Comparison of ENCODE assay signal across 20 cellular contexts in the genomic region with DNA sequence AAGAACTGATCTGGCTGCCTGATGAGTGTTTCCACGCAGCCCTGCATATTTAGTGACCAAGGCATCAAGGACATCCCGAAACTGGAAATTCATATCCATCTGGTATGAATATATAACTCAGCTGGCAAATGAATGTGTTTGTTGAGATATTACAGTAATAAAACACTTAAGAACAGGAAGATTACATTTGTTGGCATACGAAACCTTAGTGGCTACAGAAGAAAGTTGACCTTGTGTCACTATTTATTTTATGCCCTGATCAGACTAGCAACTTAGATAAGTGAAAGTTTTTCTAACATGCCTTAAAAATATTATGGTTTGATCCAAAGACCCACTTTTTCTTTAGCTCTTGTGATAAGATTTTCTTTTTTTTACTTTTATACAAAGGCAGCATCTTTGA. TPM values are rescaled to one million over a fixed set of nuclear protein-coding genes. Genes with fewer than 3 reads are reported as not detected.
DNase-seq lines count a peak whose midpoint lies in the region; ATAC-seq, FAIRE-seq and TF ChIP-seq lines count a peak whose summit lies in the region.
"Had no signal": no experiment of that assay in that cellular context is flagged by ENCODE, and none has a peak within 500 bp of the region (broad histone marks: within the 10 kb centered on the region; RNA-seq: fewer than 3 reads in every experiment).

No MANE protein-coding gene starts in this region.

- intact Hi-C loops in body of pancreas (cut with DNase I) (no loop called here), left colon (cut with DNase I, micrococcal nuclease) (no loop called here), ovary (cut with DNase I) (no loop called here)

- peaks cover 0 to 7% of the 10 kb centered on the region in 2 experiments; a peak in 1 of 3 replicates for H3K36me3 ChIP-seq in HEK293 (ENCODE audit: control insufficient read depth in 2 of 2, insufficient read depth in 1 of 2, low read length in 2 of 2)
- H3K36me3 ChIP-seq in body of pancreas (replicated peaks in 1 of 2; ENCODE audit: insufficient read depth in 1 of 2, low read depth in 2 of 2): no peaks in the 10 kb centered on the region
- peaks cover 0 to 4% of the 10 kb centered on the region in 2 donors for H3K36me3 ChIP-seq in small intestine (ENCODE audit: control insufficient read depth in 2 of 2, insufficient read depth in 2 of 2, low read length in 2 of 2)
- no peaks in the 10 kb centered on the region for H3K36me3 ChIP-seq in ovary

- H3K27ac ChIP-seq in HEK293 (ENCODE audit: extremely low read depth, low read depth, low read length): no peak overlapping the region
- H3K27ac ChIP-seq in body of pancreas: no peak overlapping the region
- no peak overlapping the region for H3K27ac ChIP-seq in small intestine (ENCODE audit: low read depth in 1 of 2, low read length in 1 of 2)
- H3K27ac ChIP-seq in ovary: no peak overlapping the region
- H3K27ac ChIP-seq: A549; BLaER1 treated with 17β-estradiol and CSF1 and Interleukin-3, amounts not matched to agents 10 nM and 100 nM had no signal

- ATAC-seq in body of pancreas (peak; percentile 45), left colon (peak; percentile 85)
- ATAC-seq: A549; CD8-positive, alpha-beta T cell; GM12878 had no signal

- no peak overlapping the region for H3K4me3 ChIP-seq in HEK293 (ENCODE audit: low read depth, low read length)
- H3K4me3 ChIP-seq in body of pancreas: no peak overlapping the region
- H3K4me3 ChIP-seq in small intestine (ENCODE audit: low read depth in 1 of 2, low read length in 2 of 2): no peak overlapping the region
- H3K4me3 ChIP-seq in ovary: no peak overlapping the region
- H3K4me3 ChIP-seq: A549; BLaER1 treated with 17β-estradiol and CSF1 and Interleukin-3, amounts not matched to agents 10 nM and 100 nM; GM12878; HAP-1 had no signal

- H3K27me3 ChIP-seq in body of pancreas: no peaks in the 10 kb centered on the region
- H3K27me3 ChIP-seq in small intestine (ENCODE audit: control insufficient read depth in 2 of 2, insufficient read depth in 2 of 2, low read length in 2 of 2): no peaks in the 10 kb centered on the region
- no peaks in the 10 kb centered on the region for H3K27me3 ChIP-seq in ovary
- H3K27me3 ChIP-seq: BLaER1 treated with 17β-estradiol and CSF1 and Interleukin-3, amounts not matched to agents 10 nM and 100 nM had no signal

- FAIRE-seq in small intestine (lab: Jason Lieb, UNC): no peak
- FAIRE-seq: A549, GM12878, H1, HTR-8/SVneo had no signal

- no peaks in the 10 kb centered on the region for H3K9me3 ChIP-seq in HEK293 (ENCODE audit: control insufficient read depth, insufficient read depth, low read depth, low read length)
- H3K9me3 ChIP-seq in body of pancreas: no peaks in the 10 kb centered on the region
- no peaks in the 10 kb centered on the region for H3K9me3 ChIP-seq in small intestine (ENCODE audit: control insufficient read depth, low read depth)
- no peaks in the 10 kb centered on the region for H3K9me3 ChIP-seq in ovary
- H3K9me3 ChIP-seq: A549; BLaER1 treated with 17β-estradiol and CSF1 and Interleukin-3, amounts not matched to agents 10 nM and 100 nM; HAP-1 had no signal

- TF ChIP-seq POLR2A in body of pancreas (IDR thresholded peaks at IDR 0.05) (no peak), ovary (IDR thresholded peaks at IDR 0.05) (no peak)

- no peak for TF ChIP-seq EP300 in ovary (IDR thresholded peaks at IDR 0.05)

- TF ChIP-seq CTCF in HEK293 (tag by site-specific recombination; IDR thresholded peaks at IDR 0.05): no peak
- TF ChIP-seq CTCF in body of pancreas (IDR thresholded peaks at IDR 0.05): no peak
- no peak for TF ChIP-seq CTCF in ovary (IDR thresholded peaks at IDR 0.05)

- POLR2A ChIA-PET in HEK293 (lab: Yijun Ruan, JAX): no interaction called here

- DNase-seq in body of pancreas (no peak), left colon (no peak), small intestine (peak; percentile 52), ovary (no peak), NCI-H2171 (lab: John Stamatoyannopoulos, UW) (no peak), Ammon's horn (ENCODE audit: low spot score) (no peak)
- DNase-seq in activated CD4-positive, alpha-beta T cell treated with anti-CD3 and anti-CD28 coated beads for 48 hours: no peak
- DNase-seq: Calu3; CD8-positive, alpha-beta T cell; DMS53; DND-41; EL; KG1 had no signal

- no peaks in the 10 kb centered on the region for H3K4me1 ChIP-seq in HEK293 (ENCODE audit: control insufficient read depth, insufficient read depth, low read length)
- H3K4me1 ChIP-seq in body of pancreas: peaks cover 5% of the 10 kb centered on the region
- H3K4me1 ChIP-seq in small intestine (ENCODE audit: control insufficient read depth in 2 of 2, insufficient read depth in 1 of 2, low read depth in 1 of 2, low read length in 1 of 2): peaks cover 0 to 2% of the 10 kb centered on the region in 2 donors
- H3K4me1 ChIP-seq in ovary (ENCODE audit: insufficient read depth): no peaks in the 10 kb centered on the region
- H3K4me1 ChIP-seq: A549 had no signal

- 23 to 27% methylated on average over 3 of the region's 3 CpGs for WGBS in body of pancreas, 2 donors
- 20 to 62% (median 30%) methylated on average over 3 of the region's 3 CpGs for WGBS in small intestine, 3 donors
- WGBS in ovary, 3 donors: 37 to 60% (median 57%) methylated on average over 3 of the region's 3 CpGs

- CTCF ChIA-PET in HEK293 (lab: Yijun Ruan, JAX): no interaction called here

TF ChIP-seq in HEK293, 187 proteins besides CTCF, POLR2A, EP300 and RAD21:
- TF ChIP-seq ZNF664 (tag by site-specific recombination; IDR thresholded peaks at IDR 0.05) (peak; percentile 76; the same call in 1 of the 2 replicates), ZNF132 (tag by site-specific recombination; IDR thresholded peaks at IDR 0.05; ENCODE audit: borderline replicate concordance) (no peak)

RNA-seq across cellular contexts. Expression of a gene that starts 32.8 kb away (rescaled TPM):
- total RNA-seq in body of pancreas: 1 to 10 TPM; 4.3 to 7.3 TPM
- 10 to 100 TPM; 30.7 to 33.2 TPM for total RNA-seq in left colon
- polyA plus RNA-seq in small intestine: 1 to 10 TPM; 6.2 to 8.7 (median 8.2) TPM
- 10 to 100 TPM in 6 of 7 donors, 1 to 10 TPM in 1; 8.8 to 23.1 (median 15.0) TPM for total RNA-seq in ovary
- polyA plus RNA-seq in ovary: 10 to 100 TPM in 1 of 2 donors, 1 to 10 TPM in 1; 6.6 to 13.3 TPM
